Comparison of ENCODE assay signal across 1 cellular context in genomic region chr3:184335661-184336483, GRCh38.
A peak's percentile ranks its signal among the peaks of the same experiment; 100 is the strongest.
TF ChIP-seq lines count a peak whose summit lies in the region.

No MANE protein-coding gene starts in this region.

TF ChIP-seq in WTC11, 78 proteins besides CTCF, POLR2A, EP300 and RAD21 (continued from another document and continues in another):
- TF ChIP-seq EMX1 (CRISPR knock-in tag; IDR thresholded peaks at IDR 0.05) (peak; percentile 93), PRRX2 (CRISPR knock-in tag; IDR thresholded peaks at IDR 0.05) (peak; percentile 84), FOXK1 (CRISPR knock-in tag; IDR thresholded peaks at IDR 0.05) (0 out of 2 replicates have a peak, but pooled peaks have one; percentile 59), NFATC4 (CRISPR knock-in tag; IDR thresholded peaks at IDR 0.05) (peak; percentile 82; the same call in 1 of the 2 replicates), CREM (CRISPR knock-in tag; IDR thresholded peaks at IDR 0.05) (peak; percentile 92), CBFB (CRISPR knock-in tag; IDR thresholded peaks at IDR 0.05; ENCODE audit: low read depth) (no peak), E2F4 (CRISPR knock-in tag; IDR thresholded peaks at IDR 0.05; ENCODE audit: borderline replicate concordance, low read depth) (no peak), OVOL2 (CRISPR knock-in tag; IDR thresholded peaks at IDR 0.05; ENCODE audit: borderline replicate concordance) (no peak), AR (CRISPR knock-in tag; IDR thresholded peaks at IDR 0.05) (peak; percentile 79; the same call in 1 of the 2 replicates), GTF2I (CRISPR knock-in tag; conservative IDR thresholded peaks at IDR 0.05) (no peak), RORB (CRISPR knock-in tag; IDR thresholded peaks at IDR 0.05) (no peak), MLX (CRISPR knock-in tag; IDR thresholded peaks at IDR 0.05) (no peak), ZNF512 (CRISPR knock-in tag; IDR thresholded peaks at IDR 0.05; ENCODE audit: borderline replicate concordance) (no peak), USF1 (CRISPR knock-in tag; IDR thresholded peaks at IDR 0.05) (peak; percentile 71), ZNF219 (CRISPR knock-in tag; IDR thresholded peaks at IDR 0.05; ENCODE audit: borderline replicate concordance) (no peak), HMGA2 (CRISPR knock-in tag; IDR thresholded peaks at IDR 0.05) (no peak), ESRRA (CRISPR knock-in tag; IDR thresholded peaks at IDR 0.05; ENCODE audit: borderline replicate concordance) (no peak; the same call in 1 of the 2 replicates), KAT7 (CRISPR knock-in tag; IDR thresholded peaks at IDR 0.05; ENCODE audit: borderline replicate concordance) (no peak), NR1H2 (CRISPR knock-in tag; IDR thresholded peaks at IDR 0.05) (no peak), NFYB (CRISPR knock-in tag; conservative IDR thresholded peaks at IDR 0.05; ENCODE audit: low read depth) (no peak), ATF1 (CRISPR knock-in tag; IDR thresholded peaks at IDR 0.05) (peak; percentile 90), ZBTB21 (CRISPR knock-in tag; IDR thresholded peaks at IDR 0.05; ENCODE audit: borderline replicate concordance) (peak; percentile 98), JUN (CRISPR knock-in tag; IDR thresholded peaks at IDR 0.05) (0 out of 2 replicates have a peak, but pooled peaks have one; percentile 32), TCF7 (CRISPR knock-in tag; IDR thresholded peaks at IDR 0.05; ENCODE audit: low read depth) (no peak; the same call in 1 of the 2 replicates), USF2 (CRISPR knock-in tag; IDR thresholded peaks at IDR 0.05) (peak; percentile 73), TEAD1 (CRISPR knock-in tag; IDR thresholded peaks at IDR 0.05) (peak; percentile 81; the same call in 1 of the 2 replicates), JAZF1 (CRISPR knock-in tag; IDR thresholded peaks at IDR 0.05) (no peak), ZNF317 (CRISPR knock-in tag; IDR thresholded peaks at IDR 0.05; ENCODE audit: borderline replicate concordance, low read depth) (no peak)
- TF ChIP-seq, protein P1, sequence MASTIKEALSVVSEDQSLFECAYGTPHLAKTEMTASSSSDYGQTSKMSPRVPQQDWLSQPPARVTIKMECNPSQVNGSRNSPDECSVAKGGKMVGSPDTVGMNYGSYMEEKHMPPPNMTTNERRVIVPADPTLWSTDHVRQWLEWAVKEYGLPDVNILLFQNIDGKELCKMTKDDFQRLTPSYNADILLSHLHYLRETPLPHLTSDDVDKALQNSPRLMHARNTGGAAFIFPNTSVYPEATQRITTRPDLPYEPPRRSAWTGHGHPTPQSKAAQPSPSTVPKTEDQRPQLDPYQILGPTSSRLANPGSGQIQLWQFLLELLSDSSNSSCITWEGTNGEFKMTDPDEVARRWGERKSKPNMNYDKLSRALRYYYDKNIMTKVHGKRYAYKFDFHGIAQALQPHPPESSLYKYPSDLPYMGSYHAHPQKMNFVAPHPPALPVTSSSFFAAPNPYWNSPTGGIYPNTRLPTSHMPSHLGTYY (CRISPR knock-in tag; IDR thresholded peaks at IDR 0.05) = peak; percentile 61; the same call in 1 of the 2 replicates
- TF ChIP-seq, protein P2, sequence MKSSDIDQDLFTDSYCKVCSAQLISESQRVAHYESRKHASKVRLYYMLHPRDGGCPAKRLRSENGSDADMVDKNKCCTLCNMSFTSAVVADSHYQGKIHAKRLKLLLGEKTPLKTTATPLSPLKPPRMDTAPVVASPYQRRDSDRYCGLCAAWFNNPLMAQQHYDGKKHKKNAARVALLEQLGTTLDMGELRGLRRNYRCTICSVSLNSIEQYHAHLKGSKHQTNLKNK (CRISPR knock-in tag; IDR thresholded peaks at IDR 0.05) = 0 out of 2 replicates have a peak, but pooled peaks have one; percentile 67
- TF ChIP-seq, protein P3, sequence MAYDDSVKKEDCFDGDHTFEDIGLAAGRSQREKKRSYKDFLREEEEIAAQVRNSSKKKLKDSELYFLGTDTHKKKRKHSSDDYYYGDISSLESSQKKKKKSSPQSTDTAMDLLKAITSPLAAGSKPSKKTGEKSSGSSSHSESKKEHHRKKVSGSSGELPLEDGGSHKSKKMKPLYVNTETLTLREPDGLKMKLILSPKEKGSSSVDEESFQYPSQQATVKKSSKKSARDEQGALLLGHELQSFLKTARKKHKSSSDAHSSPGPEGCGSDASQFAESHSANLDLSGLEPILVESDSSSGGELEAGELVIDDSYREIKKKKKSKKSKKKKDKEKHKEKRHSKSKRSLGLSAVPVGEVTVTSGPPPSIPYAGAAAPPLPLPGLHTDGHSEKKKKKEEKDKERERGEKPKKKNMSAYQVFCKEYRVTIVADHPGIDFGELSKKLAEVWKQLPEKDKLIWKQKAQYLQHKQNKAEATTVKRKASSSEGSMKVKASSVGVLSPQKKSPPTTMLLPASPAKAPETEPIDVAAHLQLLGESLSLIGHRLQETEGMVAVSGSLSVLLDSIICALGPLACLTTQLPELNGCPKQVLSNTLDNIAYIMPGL (CRISPR knock-in tag; IDR thresholded peaks at IDR 0.05) = no peak
- TF ChIP-seq, protein P4, sequence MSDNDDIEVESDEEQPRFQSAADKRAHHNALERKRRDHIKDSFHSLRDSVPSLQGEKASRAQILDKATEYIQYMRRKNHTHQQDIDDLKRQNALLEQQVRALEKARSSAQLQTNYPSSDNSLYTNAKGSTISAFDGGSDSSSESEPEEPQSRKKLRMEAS (CRISPR knock-in tag; IDR thresholded peaks at IDR 0.05) = peak; percentile 59; the same call in 1 of the 2 replicates
- TF ChIP-seq, protein P5, sequence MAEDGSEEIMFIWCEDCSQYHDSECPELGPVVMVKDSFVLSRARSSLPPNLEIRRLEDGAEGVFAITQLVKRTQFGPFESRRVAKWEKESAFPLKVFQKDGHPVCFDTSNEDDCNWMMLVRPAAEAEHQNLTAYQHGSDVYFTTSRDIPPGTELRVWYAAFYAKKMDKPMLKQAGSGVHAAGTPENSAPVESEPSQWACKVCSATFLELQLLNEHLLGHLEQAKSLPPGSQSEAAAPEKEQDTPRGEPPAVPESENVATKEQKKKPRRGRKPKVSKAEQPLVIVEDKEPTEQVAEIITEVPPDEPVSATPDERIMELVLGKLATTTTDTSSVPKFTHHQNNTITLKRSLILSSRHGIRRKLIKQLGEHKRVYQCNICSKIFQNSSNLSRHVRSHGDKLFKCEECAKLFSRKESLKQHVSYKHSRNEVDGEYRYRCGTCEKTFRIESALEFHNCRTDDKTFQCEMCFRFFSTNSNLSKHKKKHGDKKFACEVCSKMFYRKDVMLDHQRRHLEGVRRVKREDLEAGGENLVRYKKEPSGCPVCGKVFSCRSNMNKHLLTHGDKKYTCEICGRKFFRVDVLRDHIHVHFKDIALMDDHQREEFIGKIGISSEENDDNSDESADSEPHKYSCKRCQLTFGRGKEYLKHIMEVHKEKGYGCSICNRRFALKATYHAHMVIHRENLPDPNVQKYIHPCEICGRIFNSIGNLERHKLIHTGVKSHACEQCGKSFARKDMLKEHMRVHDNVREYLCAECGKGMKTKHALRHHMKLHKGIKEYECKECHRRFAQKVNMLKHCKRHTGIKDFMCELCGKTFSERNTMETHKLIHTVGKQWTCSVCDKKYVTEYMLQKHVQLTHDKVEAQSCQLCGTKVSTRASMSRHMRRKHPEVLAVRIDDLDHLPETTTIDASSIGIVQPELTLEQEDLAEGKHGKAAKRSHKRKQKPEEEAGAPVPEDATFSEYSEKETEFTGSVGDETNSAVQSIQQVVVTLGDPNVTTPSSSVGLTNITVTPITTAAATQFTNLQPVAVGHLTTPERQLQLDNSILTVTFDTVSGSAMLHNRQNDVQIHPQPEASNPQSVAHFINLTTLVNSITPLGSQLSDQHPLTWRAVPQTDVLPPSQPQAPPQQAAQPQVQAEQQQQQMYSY (CRISPR knock-in tag; IDR thresholded peaks at IDR 0.05) = peak; percentile 59; the same call in 1 of the 2 replicates
- TF ChIP-seq, protein P6, sequence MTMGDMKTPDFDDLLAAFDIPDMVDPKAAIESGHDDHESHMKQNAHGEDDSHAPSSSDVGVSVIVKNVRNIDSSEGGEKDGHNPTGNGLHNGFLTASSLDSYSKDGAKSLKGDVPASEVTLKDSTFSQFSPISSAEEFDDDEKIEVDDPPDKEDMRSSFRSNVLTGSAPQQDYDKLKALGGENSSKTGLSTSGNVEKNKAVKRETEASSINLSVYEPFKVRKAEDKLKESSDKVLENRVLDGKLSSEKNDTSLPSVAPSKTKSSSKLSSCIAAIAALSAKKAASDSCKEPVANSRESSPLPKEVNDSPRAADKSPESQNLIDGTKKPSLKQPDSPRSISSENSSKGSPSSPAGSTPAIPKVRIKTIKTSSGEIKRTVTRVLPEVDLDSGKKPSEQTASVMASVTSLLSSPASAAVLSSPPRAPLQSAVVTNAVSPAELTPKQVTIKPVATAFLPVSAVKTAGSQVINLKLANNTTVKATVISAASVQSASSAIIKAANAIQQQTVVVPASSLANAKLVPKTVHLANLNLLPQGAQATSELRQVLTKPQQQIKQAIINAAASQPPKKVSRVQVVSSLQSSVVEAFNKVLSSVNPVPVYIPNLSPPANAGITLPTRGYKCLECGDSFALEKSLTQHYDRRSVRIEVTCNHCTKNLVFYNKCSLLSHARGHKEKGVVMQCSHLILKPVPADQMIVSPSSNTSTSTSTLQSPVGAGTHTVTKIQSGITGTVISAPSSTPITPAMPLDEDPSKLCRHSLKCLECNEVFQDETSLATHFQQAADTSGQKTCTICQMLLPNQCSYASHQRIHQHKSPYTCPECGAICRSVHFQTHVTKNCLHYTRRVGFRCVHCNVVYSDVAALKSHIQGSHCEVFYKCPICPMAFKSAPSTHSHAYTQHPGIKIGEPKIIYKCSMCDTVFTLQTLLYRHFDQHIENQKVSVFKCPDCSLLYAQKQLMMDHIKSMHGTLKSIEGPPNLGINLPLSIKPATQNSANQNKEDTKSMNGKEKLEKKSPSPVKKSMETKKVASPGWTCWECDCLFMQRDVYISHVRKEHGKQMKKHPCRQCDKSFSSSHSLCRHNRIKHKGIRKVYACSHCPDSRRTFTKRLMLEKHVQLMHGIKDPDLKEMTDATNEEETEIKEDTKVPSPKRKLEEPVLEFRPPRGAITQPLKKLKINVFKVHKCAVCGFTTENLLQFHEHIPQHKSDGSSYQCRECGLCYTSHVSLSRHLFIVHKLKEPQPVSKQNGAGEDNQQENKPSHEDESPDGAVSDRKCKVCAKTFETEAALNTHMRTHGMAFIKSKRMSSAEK (CRISPR knock-in tag; IDR thresholded peaks at IDR 0.05; ENCODE audit: borderline replicate concordance) = peak; percentile 7; the same call in 1 of the 2 replicates
